ENCODE assay signal across 9 cellular contexts in genomic region chr12:14408208-14408607, GRCh38. TPM values are rescaled to one million over a fixed set of nuclear protein-coding genes. Genes with fewer than 3 reads are reported as not detected.
DNase-seq lines count a peak whose midpoint lies in the region; FAIRE-seq and TF ChIP-seq lines count a peak whose summit lies in the region.
"Had no signal": no experiment of that assay in that cellular context is flagged by ENCODE, and none has a peak within 500 bp of the region (broad histone marks: within the 10 kb centered on the region; RNA-seq: fewer than 3 reads in every experiment).

No MANE protein-coding gene starts in this region.

- intact Hi-C loops in transverse colon (cut with DNase I; ENCODE audit: low total_unique reads): no loop called here

- no peak for FAIRE-seq in HTR-8/SVneo (lab: Jason Lieb, UNC)

- no peaks in the 10 kb centered on the region for H3K27me3 ChIP-seq in transverse colon

- peak; percentile 39 for DNase-seq in ELR (ENCODE audit: low read depth)
- peak; percentile 37 for DNase-seq in M059J (ENCODE audit: low read depth)
- peak; percentile 36 for DNase-seq in central memory CD4-positive, alpha-beta T cell
- DNase-seq in midbrain (lab: John Stamatoyannopoulos, UW): peak; percentile 8
- DNase-seq in HTR-8/SVneo (ENCODE audit: insufficient read length, low spot score): no peak
- DNase-seq in islet precursor cell: no peak
- no peak for DNase-seq in transverse colon
- no peak for DNase-seq in NCI-H345 treated with DMSO at 0.1 percent for 48 hours (lab: John Stamatoyannopoulos, UW; ENCODE audit: unreplicated experiment)
- DNase-seq: NCI-H510A had no signal

- no peak overlapping the region for H3K4me3 ChIP-seq in transverse colon

- no peak for TF ChIP-seq EP300 in transverse colon (IDR thresholded peaks at IDR 0.05; ENCODE audit: low read depth)

- no peak for TF ChIP-seq CTCF in transverse colon (IDR thresholded peaks at IDR 0.05)

- H3K4me1 ChIP-seq in transverse colon: peaks cover 11 to 16% (median 14%) of the 10 kb centered on the region in 4 donors

- no peaks in the 10 kb centered on the region for H3K36me3 ChIP-seq in transverse colon

- WGBS in transverse colon (ENCODE audit: low coverage in 1 of 2), 2 donors: 47 to 74% methylated on average over 1 of the region's 1 CpG

- in situ Hi-C loops in transverse colon (cut with MboI; ENCODE audit: low pct_ligation_motif_present in 1 of 4, low pct_unique_long_range_greater_than_20kb in 1 of 4, low sequenced_read_pairs in 3 of 4): no loop called here

- TF ChIP-seq POLR2A in transverse colon (IDR thresholded peaks at IDR 0.05): no peak

- H3K9me3 ChIP-seq in transverse colon: no peaks in the 10 kb centered on the region

- H3K27ac ChIP-seq in transverse colon: no peak overlapping the region

RNA-seq across cellular contexts. Expression of gene ATF7IP, which starts 42.7 kb away (rescaled TPM):
- total RNA-seq in M059J (2014; rRNA removed; shearing (Covaris generic)): 34.1 and 35.7 TPM in 2 replicates
- 100 to 1,000 TPM in 2 of 4 donors, 10 to 100 TPM in 2; 32.2 to 159 (median 85.3) TPM for total RNA-seq in transverse colon

Comparison
In these comparisons a context has a peak if more than half of its experiments do, and no peak if none do; other contexts are left out.
1. DNase-seq: peak in ELR (single experiment), M059J (single experiment), central memory CD4-positive, alpha-beta T cell (single experiment) and midbrain (single experiment); none in HTR-8/SVneo (single experiment), islet precursor cell (single experiment), transverse colon (single experiment) and NCI-H345 treated with DMSO at 0.1 percent for 48 hours (single experiment).